Comparison of ENCODE assay signal across 29 cellular contexts in genomic region chr4:111718763-111719537, GRCh38.
"Had no signal": no experiment of that assay in that cellular context is flagged by ENCODE, and none has a peak within 500 bp of the region (broad histone marks: within the 10 kb centered on the region; RNA-seq: fewer than 3 reads in every experiment).

No MANE protein-coding gene starts in this region.

- H3K4me3 Mint-ChIP-seq: activated CD4-positive, alpha-beta memory T cell treated with anti-CD3 and anti-CD28 coated beads for 36 hours; activated naive CD4-positive, alpha-beta T cell treated with anti-CD3 and anti-CD28 coated beads for 36 hours; activated naive CD8-positive, alpha-beta T cell treated with anti-CD3 and anti-CD28 coated beads, Interleukin-2, amount 10 ng/mL, durations not matched to agents 7 days and 5 days; activated T-cell treated with anti-CD3 and anti-CD28 coated beads, Interleukin-2, amount 50 U/mL, for 72 hours; endodermal cell; neural crest cell; stimulated activated naive CD8-positive, alpha-beta T cell treated with anti-CD3 and anti-CD28 coated beads, Interleukin-15, Interleukin-2, amounts not matched to agents 100 ng/mL and 50 ng/mL, for 24 hours; T-helper 1 cell treated with Interleukin-12 subunit alpha and Interleukin-12 subunit beta and Interleukin-4 antibody, amounts not matched to agents 30 μg/mL and 1 μg/mL, for 36 hours had no signal

- H3K9me3 Mint-ChIP-seq: activated CD4-positive, alpha-beta memory T cell treated with anti-CD3 and anti-CD28 coated beads for 36 hours; activated naive CD4-positive, alpha-beta T cell treated with anti-CD3 and anti-CD28 coated beads for 36 hours; activated naive CD8-positive, alpha-beta T cell treated with anti-CD3 and anti-CD28 coated beads, Interleukin-2, amount 10 ng/mL, durations not matched to agents 7 days and 5 days; endodermal cell; neural crest cell; T-helper 1 cell treated with Interleukin-12 subunit alpha and Interleukin-12 subunit beta and Interleukin-4 antibody, amounts not matched to agents 30 μg/mL and 1 μg/mL, for 36 hours had no signal

- H3K4me1 Mint-ChIP-seq: activated naive CD8-positive, alpha-beta T cell treated with anti-CD3 and anti-CD28 coated beads, Interleukin-2, amount 10 ng/mL, durations not matched to agents 7 days and 5 days had no signal

- H3K27ac Mint-ChIP-seq: activated CD4-positive, alpha-beta memory T cell treated with anti-CD3 and anti-CD28 coated beads for 36 hours; activated naive CD4-positive, alpha-beta T cell treated with anti-CD3 and anti-CD28 coated beads for 36 hours; activated naive CD8-positive, alpha-beta T cell treated with anti-CD3 and anti-CD28 coated beads, Interleukin-2, amount 10 ng/mL, durations not matched to agents 7 days and 5 days; activated T-cell treated with anti-CD3 and anti-CD28 coated beads, Interleukin-2, amount 50 U/mL, for 72 hours; endodermal cell; stimulated activated naive CD8-positive, alpha-beta T cell treated with anti-CD3 and anti-CD28 coated beads, Interleukin-15, Interleukin-2, amounts not matched to agents 100 ng/mL and 50 ng/mL, for 24 hours; T-helper 1 cell treated with Interleukin-12 subunit alpha and Interleukin-12 subunit beta and Interleukin-4 antibody, amounts not matched to agents 30 μg/mL and 1 μg/mL, for 36 hours had no signal

- H3K4me1 ChIP-seq: colonic mucosa, esophagus squamous epithelium, lower lobe of right lung, thyroid gland, upper lobe of right lung had no signal

- H3K4me3 ChIP-seq: colonic mucosa, dorsolateral prefrontal cortex, esophagus squamous epithelium, gastroesophageal sphincter, lower lobe of right lung, mucosa of descending colon, thyroid gland, upper lobe of right lung had no signal

- FAIRE-seq: bronchial epithelial cell, keratinocyte had no signal

- DNase-seq: activated CD4-positive, alpha-beta memory T cell treated with anti-CD3 and anti-CD28 coated beads for 36 hours; activated CD4-positive, alpha-beta T cell treated with anti-CD3 and anti-CD28 coated beads for 48 hours; activated CD4-positive, CD25-positive, alpha-beta regulatory T cell; activated effector memory CD4-positive, alpha-beta T cell treated with Interleukin-2 at 50 U/mL for 16 hours; activated naive CD4-positive, alpha-beta T cell treated with anti-CD3 and anti-CD28 coated beads for 36 hours; activated naive CD8-positive, alpha-beta T cell treated with anti-CD3 and anti-CD28 coated beads, Interleukin-2, amount 10 ng/mL, durations not matched to agents 7 days and 5 days; activated T-cell treated with anti-CD3 and anti-CD28 coated beads, Interleukin-2, amount 50 U/mL, for 72 hours; amygdala; colonic mucosa; dorsolateral prefrontal cortex; endodermal cell; esophagus squamous epithelium; head of caudate nucleus; left colon; lower lobe of right lung; mesendoderm; mucosa of descending colon; retina; stimulated activated CD4-positive, alpha-beta T cell treated with anti-CD3 and anti-CD28 coated beads, Interleukin-12 subunit alpha, Interleukin-12 subunit beta, amount 100 ng/mL, for 4 hours; substantia nigra; T1000; thyroid gland; upper lobe of right lung had no signal

- H3K27me3 Mint-ChIP-seq: activated CD4-positive, alpha-beta memory T cell treated with anti-CD3 and anti-CD28 coated beads for 36 hours; activated naive CD8-positive, alpha-beta T cell treated with anti-CD3 and anti-CD28 coated beads, Interleukin-2, amount 10 ng/mL, durations not matched to agents 7 days and 5 days; stimulated activated naive CD8-positive, alpha-beta T cell treated with anti-CD3 and anti-CD28 coated beads, Interleukin-15, Interleukin-2, amounts not matched to agents 100 ng/mL and 50 ng/mL, for 24 hours had no signal

- H3K27ac ChIP-seq: colonic mucosa, dorsolateral prefrontal cortex, esophagus squamous epithelium, gastroesophageal sphincter, lower lobe of right lung, thyroid gland, upper lobe of right lung had no signal

- ATAC-seq: activated T-cell treated with anti-CD3 and anti-CD28 coated beads, Interleukin-2, amount 50 U/mL, for 72 hours; gastroesophageal sphincter; left colon; lower lobe of right lung; mucosa of descending colon; upper lobe of right lung had no signal

- H3K36me3 Mint-ChIP-seq: activated CD4-positive, alpha-beta memory T cell treated with anti-CD3 and anti-CD28 coated beads for 36 hours; activated naive CD8-positive, alpha-beta T cell treated with anti-CD3 and anti-CD28 coated beads, Interleukin-2, amount 10 ng/mL, durations not matched to agents 7 days and 5 days had no signal

- H3K27me3 ChIP-seq: colonic mucosa, gastroesophageal sphincter, thyroid gland, upper lobe of right lung had no signal

- H3K36me3 ChIP-seq: colonic mucosa, esophagus squamous epithelium, gastroesophageal sphincter, lower lobe of right lung, thyroid gland, upper lobe of right lung had no signal

- H3K9me3 ChIP-seq: colonic mucosa, esophagus squamous epithelium, gastroesophageal sphincter, lower lobe of right lung, mucosa of descending colon, thyroid gland, upper lobe of right lung had no signal
